8 cellular contexts compared by ENCODE assay signal in genomic region chr11:111378773-111379499, GRCh38. TPM values are rescaled to one million over a fixed set of nuclear protein-coding genes. Genes with fewer than 3 reads are reported as not detected.
DNase-seq lines count a peak whose midpoint lies in the region; ATAC-seq and TF ChIP-seq lines count a peak whose summit lies in the region.

Gene POU2AF1, minus strand, starts transcription at chr11:111379275. Its CDS starts 98 bp downstream, at chr11:111379177.

- CTCF ChIA-PET in activated naive CD4-positive, alpha-beta T cell treated with anti-CD3 and anti-CD28 coated beads for 36 hours (lab: Charles Lee) = interaction anchor here (0.6 to 1.9 kb wide), 2 partner anchors 68 to 101 kb away, joined by 3 to 6 read pairs; no protein-coding TSS in a partner anchor

- peak; percentile 54 for ATAC-seq in GM21619 (IDR thresholded peaks at IDR 0.05; ENCODE audit: unreplicated experiment)
- peak; percentile 85 to 94 for ATAC-seq in naive thymus-derived CD8-positive, alpha-beta T cell

- H3K27ac Mint-ChIP-seq in activated naive CD4-positive, alpha-beta T cell treated with anti-CD3 and anti-CD28 coated beads for 36 hours = peak within 1 kb of the TSS; percentile 86
- peak within 1 kb of the TSS; percentile 93 to 97 (median 95) for H3K27ac Mint-ChIP-seq in naive thymus-derived CD8-positive, alpha-beta T cell
- no peak within 1 kb of the TSS for H3K27ac Mint-ChIP-seq in HFFc6

- peak within 1 kb of the TSS; percentile 71 for H3K4me3 Mint-ChIP-seq in activated naive CD4-positive, alpha-beta T cell treated with anti-CD3 and anti-CD28 coated beads for 36 hours
- peak within 1 kb of the TSS; percentile 77 to 90 (median 82) for H3K4me3 Mint-ChIP-seq in naive thymus-derived CD8-positive, alpha-beta T cell
- H3K4me3 Mint-ChIP-seq in HFFc6 = no peak within 1 kb of the TSS

- no peaks in the 10 kb centered on the region for H3K9me3 Mint-ChIP-seq in activated naive CD4-positive, alpha-beta T cell treated with anti-CD3 and anti-CD28 coated beads for 36 hours
- no peaks in the 10 kb centered on the region for H3K9me3 Mint-ChIP-seq in naive thymus-derived CD8-positive, alpha-beta T cell
- no peaks in the 10 kb centered on the region for H3K9me3 Mint-ChIP-seq in HFFc6

- no peaks in the 10 kb centered on the region for H3K27me3 Mint-ChIP-seq in activated naive CD4-positive, alpha-beta T cell treated with anti-CD3 and anti-CD28 coated beads for 36 hours (ENCODE audit: low read depth)
- no peaks in the 10 kb centered on the region for H3K27me3 Mint-ChIP-seq in naive thymus-derived CD8-positive, alpha-beta T cell
- H3K27me3 Mint-ChIP-seq in HFFc6 (ENCODE audit: insufficient read depth) = peaks cover 8% of the 10 kb centered on the region; the same call in 1 of the 2 replicates

- DNase-seq in ELR (ENCODE audit: low read depth) (peak; percentile 19), NCI-H2107 (lab: John Stamatoyannopoulos, UW) (peak; percentile 47), ureter (ENCODE audit: low spot score) (no peak), HFFc6 (no peak), NCI-H1417 (lab: John Stamatoyannopoulos, UW) (no peak)
- DNase-seq in activated naive CD4-positive, alpha-beta T cell treated with anti-CD3 and anti-CD28 coated beads for 36 hours = peak; percentile 81
- DNase-seq in naive thymus-derived CD8-positive, alpha-beta T cell = peak; percentile 49 to 89 (median 71)

- POLR2A ChIA-PET in naive thymus-derived CD8-positive, alpha-beta T cell (lab: Charles Lee) = interaction anchor here (1.1 to 2.4 kb wide), 5 partner anchors 11 to 43 kb away, joined by 3 to 14 read pairs (median 7); no protein-coding TSS in a partner anchor

- H3K4me1 Mint-ChIP-seq in activated naive CD4-positive, alpha-beta T cell treated with anti-CD3 and anti-CD28 coated beads for 36 hours (ENCODE audit: low read depth) = peaks cover 58% of the 10 kb centered on the region
- peaks cover 15 to 74% (median 26%) of the 10 kb centered on the region in 4 donors for H3K4me1 Mint-ChIP-seq in naive thymus-derived CD8-positive, alpha-beta T cell
- no peaks in the 10 kb centered on the region for H3K4me1 Mint-ChIP-seq in HFFc6 (ENCODE audit: low read depth)

- no peaks in the 10 kb centered on the region for H3K36me3 Mint-ChIP-seq in activated naive CD4-positive, alpha-beta T cell treated with anti-CD3 and anti-CD28 coated beads for 36 hours (ENCODE audit: low read depth)
- no peaks in the 10 kb centered on the region for H3K36me3 Mint-ChIP-seq in naive thymus-derived CD8-positive, alpha-beta T cell
- no peaks in the 10 kb centered on the region for H3K36me3 Mint-ChIP-seq in HFFc6 (ENCODE audit: low read depth)

- TF ChIP-seq CTCF in HFFc6 (IDR thresholded peaks at IDR 0.05) = no peak

- intact Hi-C loops in activated naive CD4-positive, alpha-beta T cell treated with anti-CD3 and anti-CD28 coated beads for 36 hours (cut with micrococcal nuclease) = loop anchor here (1.0 to 10.0 kb wide), 6 partner anchors 35 to 947 kb away; partner anchors contain the start of genes DIXDC1, PPP2R1B and SIK2

RNA-seq across cellular contexts. Expression of gene POU2AF1, which starts in this region (rescaled TPM):
- under 1 TPM; 0.48 to 0.62 TPM for total RNA-seq in activated naive CD4-positive, alpha-beta T cell treated with anti-CD3 and anti-CD28 coated beads for 36 hours
- total RNA-seq in naive thymus-derived CD8-positive, alpha-beta T cell = 1 to 10 TPM; 4.4 to 7.2 TPM
- under 1 TPM; 0.12 to 0.41 (median 0.24) TPM for polyA plus RNA-seq in naive thymus-derived CD8-positive, alpha-beta T cell
- total RNA-seq in ureter = 21.7 TPM
- not detected for total RNA-seq in HFFc6 (2021; fragmentation: NEBNext Ultra II Directional; extraction: Animal tissue kit (Norgen Biotek cat#: 25700))

Comparison
In these comparisons a context has a peak if more than half of its experiments do, and no peak if none do; other contexts are left out.
1. Peak in DNase-seq in activated naive CD4-positive, alpha-beta T cell treated with anti-CD3 and anti-CD28 coated beads for 36 hours; RNA of the gene not detected or under 1 TPM.
2. DNase-seq: peak in ELR (single experiment), NCI-H2107 (single experiment) and naive thymus-derived CD8-positive, alpha-beta T cell (10 of 10); none in ureter (single experiment), HFFc6 (single experiment) and NCI-H1417 (0 of 3).